In genomic region chr1:88462481-88463261, GRCh38 we compare ENCODE assay signal across 1 cellular context.
TF ChIP-seq lines count a peak whose summit lies in the region.

No MANE protein-coding gene starts in this region.

TF ChIP-seq in WTC11, 78 proteins besides CTCF, POLR2A, EP300 and RAD21 (continued from another document):
- TF ChIP-seq PRDM15 (CRISPR knock-in tag; IDR thresholded peaks at IDR 0.05): no peak
